Comparison of ENCODE assay signal across 8 cellular contexts in the genomic region with DNA sequence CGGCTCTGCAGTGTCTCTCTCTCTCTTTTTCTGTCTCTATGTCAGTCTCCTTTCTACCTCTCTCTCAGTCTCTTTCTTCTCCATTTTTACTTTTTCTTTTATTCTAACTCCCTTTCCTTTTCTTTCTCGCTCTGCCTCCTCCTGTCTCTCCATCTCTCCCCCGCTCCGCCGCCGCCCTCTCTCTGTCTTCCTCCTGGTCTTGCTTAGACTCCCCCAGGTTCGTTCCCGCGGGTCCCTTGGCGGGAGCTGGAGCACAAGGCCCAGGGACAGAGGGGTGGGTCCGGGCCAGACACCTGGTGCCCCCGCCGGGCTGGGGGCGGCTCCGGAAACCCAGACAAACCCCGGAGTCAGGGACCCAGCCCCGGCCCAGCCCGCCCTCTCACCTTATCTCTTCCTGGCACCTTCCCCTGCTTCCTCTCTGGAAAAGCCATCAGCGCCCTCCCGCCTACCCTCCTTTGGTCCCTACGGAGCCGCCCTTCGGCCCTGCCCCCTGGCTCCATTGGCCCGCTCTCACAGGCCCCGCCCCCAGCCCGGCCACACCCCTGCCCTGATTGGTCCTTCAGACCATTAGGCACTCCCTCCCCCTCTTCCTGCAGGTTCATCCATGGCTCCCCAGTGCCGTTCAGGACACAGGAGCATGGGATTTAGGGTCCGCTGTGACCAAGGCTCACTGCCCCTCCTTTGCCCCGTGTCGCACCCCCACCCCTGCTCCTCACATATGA. TPM values are rescaled to one million over a fixed set of nuclear protein-coding genes. Genes with fewer than 3 reads are reported as not detected.
DNase-seq lines count a peak whose midpoint lies in the region; ATAC-seq, FAIRE-seq and TF ChIP-seq lines count a peak whose summit lies in the region.

No MANE protein-coding gene starts in this region.

- peaks cover 26% of the 10 kb centered on the region for H3K4me1 Mint-ChIP-seq in Caco-2 (ENCODE audit: low read depth, unreplicated experiment)
- H3K4me1 Mint-ChIP-seq in activated naive CD4-positive, alpha-beta T cell treated with anti-CD3 and anti-CD28 coated beads, Interleukin-2, amount 50 U/mL, for 24 hours, result peaks cover 16% of the 10 kb centered on the region

- FAIRE-seq in H54 (lab: Jason Lieb, UNC), result no peak

- no peaks in the 10 kb centered on the region for H3K36me3 ChIP-seq in Caco-2 (ENCODE audit: control insufficient read depth, insufficient read depth, low read length)
- H3K36me3 ChIP-seq in heart right ventricle, result peaks cover 0 to 91% (median 25%) of the 10 kb centered on the region in 9 donors
- H3K36me3 ChIP-seq in psoas muscle (ENCODE audit: insufficient read depth in 1 of 2, low read depth in 1 of 2), result peaks cover 0 to 14% of the 10 kb centered on the region in 2 donors

- peaks cover 34% of the 10 kb centered on the region for H3K36me3 Mint-ChIP-seq in Caco-2 (ENCODE audit: insufficient read depth, unreplicated experiment)
- H3K36me3 Mint-ChIP-seq in activated naive CD4-positive, alpha-beta T cell treated with anti-CD3 and anti-CD28 coated beads, Interleukin-2, amount 50 U/mL, for 24 hours, result no peaks in the 10 kb centered on the region

- CTCF ChIA-PET in Caco-2 (lab: Charles Lee), result interaction anchor here (0.6 to 1.6 kb wide), 4 partner anchors 17 to 293 kb away, joined by 3 to 11 read pairs (median 4); partner anchors contain the start of gene EHD2

- no peaks in the 10 kb centered on the region for H3K9me3 ChIP-seq in Caco-2
- no peaks in the 10 kb centered on the region for H3K9me3 ChIP-seq in heart right ventricle
- H3K9me3 ChIP-seq in psoas muscle, result no peaks in the 10 kb centered on the region

- peak; percentile 94 to 95 for DNase-seq in Caco-2
- peak; percentile 46 for DNase-seq in NCI-H2171 (lab: John Stamatoyannopoulos, UW)
- DNase-seq in heart right ventricle, result peak; percentile 86 to 88
- DNase-seq in psoas muscle, result peak; percentile 74 to 86
- no peak for DNase-seq in H54 (ENCODE audit: insufficient read length, low spot score)
- DNase-seq in EL, result no peak

- no peak for TF ChIP-seq CTCF in Caco-2 (IDR thresholded peaks at IDR 0.05; ENCODE audit: insufficient read depth in 1 of 2, low read depth in 1 of 2, low read length in 1 of 2, severe bottlenecking in 1 of 2, unreplicated experiment in 1 of 2)
- no peak for TF ChIP-seq CTCF in heart right ventricle (IDR thresholded peaks at IDR 0.05)
- no peak for TF ChIP-seq CTCF in psoas muscle (IDR thresholded peaks at IDR 0.05)

- H3K4me3 ChIP-seq in Caco-2 (ENCODE audit: low read depth, low read length) (peak overlapping the region; percentile 44), heart right ventricle (peak overlapping the region in 7 of 10 donors; percentile 16 to 40 (median 26)), psoas muscle (peak overlapping the region; percentile 21)

- intact Hi-C loops in Caco-2 (cut with micrococcal nuclease; ENCODE audit: unreplicated experiment), result loop anchor here (1.0 kb wide), 2 partner anchors 8 to 15 kb away; partner anchors contain the start of gene NOP53
- intact Hi-C loops in heart right ventricle (cut with DNase I), result loop anchor here in 1 of 10 donors (2.0 kb wide), 1 partner anchor 17 kb away; the partner anchor contains the start of gene EHD2
- intact Hi-C loops in psoas muscle (cut with DNase I), result no loop called here

- H3K4me1 ChIP-seq in Caco-2, result peaks cover 11% of the 10 kb centered on the region
- H3K4me1 ChIP-seq in heart right ventricle, result peaks cover 13 to 64% (median 42%) of the 10 kb centered on the region in 9 donors
- peaks cover 11% of the 10 kb centered on the region for H3K4me1 ChIP-seq in psoas muscle

- H3K27ac ChIP-seq in heart right ventricle (peak overlapping the region; percentile 14 to 88 (median 80)), psoas muscle (peak overlapping the region; percentile 51)

- H3K4me3 Mint-ChIP-seq in Caco-2 (ENCODE audit: unreplicated experiment), result peak overlapping the region; percentile 85
- H3K4me3 Mint-ChIP-seq in activated naive CD4-positive, alpha-beta T cell treated with anti-CD3 and anti-CD28 coated beads, Interleukin-2, amount 50 U/mL, for 24 hours, result peak overlapping the region; percentile 72

- H3K9me3 Mint-ChIP-seq in Caco-2 (ENCODE audit: unreplicated experiment), result no peaks in the 10 kb centered on the region
- no peaks in the 10 kb centered on the region for H3K9me3 Mint-ChIP-seq in activated naive CD4-positive, alpha-beta T cell treated with anti-CD3 and anti-CD28 coated beads, Interleukin-2, amount 50 U/mL, for 24 hours

- 24 to 25% methylated on average over 22 to 30 of the region's 30 CpGs for WGBS in heart right ventricle, 2 donors
- 51 to 59% (median 53%) methylated on average over 26 to 30 of the region's 30 CpGs for WGBS in psoas muscle, 3 donors

- TSS peak; percentile 88 for BruUV-seq in Caco-2 (replicated peaks; lab: Mats Ljungman, UMichigan)

- H3K27ac Mint-ChIP-seq in Caco-2 (ENCODE audit: unreplicated experiment), result peak overlapping the region; percentile 93
- H3K27ac Mint-ChIP-seq in activated naive CD4-positive, alpha-beta T cell treated with anti-CD3 and anti-CD28 coated beads, Interleukin-2, amount 50 U/mL, for 24 hours, result peak overlapping the region; percentile 20

- TF ChIP-seq POLR2A in H54 (IDR thresholded peaks at IDR 0.05; ENCODE audit: low read depth, low read length), result no peak

- H3K27me3 Mint-ChIP-seq in Caco-2 (ENCODE audit: insufficient read depth, unreplicated experiment), result no peaks in the 10 kb centered on the region
- H3K27me3 Mint-ChIP-seq in activated naive CD4-positive, alpha-beta T cell treated with anti-CD3 and anti-CD28 coated beads, Interleukin-2, amount 50 U/mL, for 24 hours, result peaks cover 14% of the 10 kb centered on the region

- H3K27me3 ChIP-seq in Caco-2 (replicated peaks; ENCODE audit: control insufficient read depth, insufficient read depth, low read length) (no peaks in the 10 kb centered on the region), heart right ventricle (peaks cover 0 to 25% (median 0%) of the 10 kb centered on the region in 7 donors), psoas muscle (ENCODE audit: insufficient read depth in 3 of 3, low read length in 2 of 3) (peaks cover 0 to 11% (median 0%) of the 10 kb centered on the region in 3 donors)

- ATAC-seq in heart right ventricle (peak; percentile 86 to 93 (median 91)), psoas muscle (peak; percentile 55 to 79 (median 70)), HG03280 (IDR thresholded peaks at IDR 0.05; ENCODE audit: unreplicated experiment) (no peak)

- POLR2A ChIA-PET in Caco-2 (lab: Charles Lee), result interaction anchor here (0.6 kb wide), 1 partner anchor 662 kb away, joined by 3 read pairs; no protein-coding TSS in a partner anchor

RNA-seq across cellular contexts. Expression of gene NOP53, which starts 15.4 kb away (rescaled TPM):
- 347 and 360 TPM in 2 replicates for total RNA-seq in Caco-2 (2022)
- 100 to 1,000 TPM; 131 to 208 (median 177) TPM for total RNA-seq in heart right ventricle
- 100 to 1,000 TPM; 210 to 256 TPM for polyA plus RNA-seq in heart right ventricle
- total RNA-seq in psoas muscle, result 100 to 1,000 TPM in 3 of 4 donors, 10 to 100 TPM in 1; 96.3 to 166 (median 127) TPM
- polyA plus RNA-seq in psoas muscle, result 100 to 1,000 TPM; 247 to 268 (median 257) TPM

RNA-seq across cellular contexts. Expression of gene EHD2, which starts 16.7 kb away (rescaled TPM):
- total RNA-seq in Caco-2 (2022), result 13.3 and 14.6 TPM in 2 replicates
- 10 to 100 TPM; 27.5 to 78.2 (median 40.5) TPM for total RNA-seq in heart right ventricle
- polyA plus RNA-seq in heart right ventricle, result 10 to 100 TPM; 51.1 to 61.0 TPM
- total RNA-seq in psoas muscle, result 10 to 100 TPM; 27.8 to 46.3 (median 31.7) TPM
- 10 to 100 TPM; 14.7 to 25.1 (median 19.5) TPM for polyA plus RNA-seq in psoas muscle

RNA-seq across cellular contexts. Expression of gene SELENOW, which starts 48.5 kb away (rescaled TPM):
- 110 and 119 TPM in 2 replicates for total RNA-seq in Caco-2 (2022)
- total RNA-seq in heart right ventricle, result 1,000 to 10,000 TPM in 5 of 10 donors, 100 to 1,000 TPM in 5; 828 to 1,621 (median 1,009) TPM
- polyA plus RNA-seq in heart right ventricle, result 1,000 to 10,000 TPM in 1 of 2 donors, 100 to 1,000 TPM in 1; 711 to 1,774 TPM
- 100 to 1,000 TPM; 677 to 969 (median 733) TPM for total RNA-seq in psoas muscle
- 1,000 to 10,000 TPM in 2 of 3 donors, 100 to 1,000 TPM in 1; 434 to 1,620 (median 1,372) TPM for polyA plus RNA-seq in psoas muscle

Comparison
In these comparisons a context has a peak if more than half of its experiments do, and no peak if none do; other contexts are left out.
1. DNase-seq: peak in Caco-2 (2 of 2), NCI-H2171 (single experiment), heart right ventricle (2 of 2) and psoas muscle (2 of 2); none in H54 (single experiment) and EL (single experiment).
2. Peak in every context shown above with its lines, with median percentiles within 50 percentile points of each other: H3K4me3 ChIP-seq.